In the genomic region with DNA sequence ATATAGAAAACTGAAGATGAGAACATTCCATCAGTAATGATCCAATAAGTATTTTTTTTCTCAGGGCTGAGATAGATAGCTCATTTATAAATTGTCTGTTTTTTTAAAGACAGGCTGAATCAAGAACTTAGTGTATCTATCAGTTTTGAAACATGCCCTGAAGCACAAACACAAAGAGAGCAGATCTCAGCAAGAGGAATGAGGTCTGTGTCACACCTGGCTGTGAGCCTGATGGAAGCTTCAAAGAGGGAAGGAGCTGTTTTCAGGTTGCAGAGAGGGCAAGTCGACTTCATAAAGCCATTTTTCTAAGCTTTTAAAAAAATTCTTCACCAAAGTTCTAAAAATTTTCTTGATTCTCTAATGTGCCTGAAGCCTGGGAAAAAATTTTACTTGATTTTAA, we compare ENCODE assay signal across 24 cellular contexts.
DNase-seq lines count a peak whose midpoint lies in the region; ATAC-seq and TF ChIP-seq lines count a peak whose summit lies in the region.
"Had no signal": no experiment of that assay in that cellular context is flagged by ENCODE, and none has a peak within 500 bp of the region (broad histone marks: within the 10 kb centered on the region; RNA-seq: fewer than 3 reads in every experiment).

No MANE protein-coding gene starts in this region.

- no peak overlapping the region for H4K5ac ChIP-seq in mesendoderm (ENCODE audit: low read length)

- no CpG with 5 or more reads among the region's 1 CpG for WGBS in mesendoderm (ENCODE audit: extremely low coverage, insufficient coverage, low lambda C conversion rate)

- H3K56ac ChIP-seq in mesendoderm (ENCODE audit: low read length), result no peak overlapping the region

- H3K27ac ChIP-seq in mesendoderm (ENCODE audit: low read depth, low read length) (no peak overlapping the region), WERI-Rb-1 (no peak overlapping the region)
- H3K27ac ChIP-seq: PC-9, right atrium auricular region, tibial artery had no signal

- DNase-seq in Daoy (ENCODE audit: low read depth) (peak; percentile 5), NCI-H226 (peak; percentile 70), cerebellar cortex (ENCODE audit: low spot score) (peak; percentile 11), mesendoderm (peak; percentile 25), NCI-H82 (lab: John Stamatoyannopoulos, UW) (no peak), Right ventricle myocardium superior (no peak), WERI-Rb-1 (no peak)
- DNase-seq: activated CD4-positive, alpha-beta T cell treated with anti-CD3 and anti-CD28 coated beads, Interleukin-2, amount 10 ng/mL, durations not matched to agents 7 days and 5 days; activated CD8-positive, alpha-beta memory T cell treated with anti-CD3 and anti-CD28 coated beads, Interleukin-2, amount 50 U/mL, for 4 hours; activated effector memory CD4-positive, alpha-beta T cell treated with Interleukin-2 at 50 U/mL for 16 hours; CD8-positive, alpha-beta memory T cell; cerebellar nuclear complex; DND-41; mucosa of descending colon; NCI-H2029 treated with DMSO at 0.1 percent for 48 hours; NCI-H69; stimulated activated CD4-positive, alpha-beta T cell treated with anti-CD3 and anti-CD28 coated beads, Interleukin-15, amount 100 ng/mL, for 24 hours; tibial artery had no signal

- no peak overlapping the region for H4K8ac ChIP-seq in mesendoderm (ENCODE audit: low read depth, low read length)

- H2BK120ac ChIP-seq in mesendoderm (ENCODE audit: low read depth, low read length), result no peak overlapping the region

- H3K79me2 ChIP-seq in mesendoderm (ENCODE audit: control insufficient read depth, insufficient read depth, low read length), result no peaks in the 10 kb centered on the region

- H3K4me3 ChIP-seq in mesendoderm (ENCODE audit: low read length) (no peak overlapping the region), WERI-Rb-1 (ENCODE audit: low read depth, low read length) (no peak overlapping the region)
- H3K4me3 ChIP-seq: mucosa of descending colon, PC-9, right atrium auricular region, tibial artery had no signal

- H3K36me3 ChIP-seq in mesendoderm (ENCODE audit: control insufficient read depth, insufficient read depth, low read length) (no peaks in the 10 kb centered on the region), WERI-Rb-1 (no peaks in the 10 kb centered on the region)
- H3K36me3 ChIP-seq: right atrium auricular region, tibial artery had no signal

- TF ChIP-seq CTCF in WERI-Rb-1 (IDR thresholded peaks at IDR 0.05; ENCODE audit: low read depth, low read length), result no peak

- H2AK5ac ChIP-seq in mesendoderm (ENCODE audit: low read length), result no peak overlapping the region

- H3K4me2 ChIP-seq in mesendoderm (ENCODE audit: low read length), result no peak overlapping the region
- H3K4me2 ChIP-seq: PC-9 had no signal

- no peak overlapping the region for H3K18ac ChIP-seq in mesendoderm (ENCODE audit: low read length)

- H3K23ac ChIP-seq in mesendoderm (ENCODE audit: low read length), result no peak overlapping the region

- H3K9ac ChIP-seq in mesendoderm (ENCODE audit: low read length), result no peak overlapping the region

- H3K4me1 ChIP-seq in mesendoderm (ENCODE audit: control insufficient read depth, low read depth, low read length), result no peaks in the 10 kb centered on the region
- H3K4me1 ChIP-seq: right atrium auricular region had no signal

- no peak overlapping the region for H2BK5ac ChIP-seq in mesendoderm (ENCODE audit: low read length)

- ATAC-seq in HG03354 (IDR thresholded peaks at IDR 0.05; ENCODE audit: poor library complexity, severe bottlenecking, unreplicated experiment) (no peak), Right ventricle myocardium superior (ENCODE audit: poor library complexity) (no peak)
- ATAC-seq: HCT116; left lobe of liver; mucosa of descending colon; stimulated activated effector memory CD8-positive, alpha-beta T cell treated with anti-CD3 and anti-CD28 coated beads, Interleukin-12 subunit alpha, Interleukin-12 subunit beta, amount 100 ng/mL, for 72 hours had no signal

- intact Hi-C loops in Right ventricle myocardium superior (cut with DNase I), result no loop called here

- H3K27me3 ChIP-seq in mesendoderm (ENCODE audit: insufficient read depth, low read length, poor library complexity), result no peaks in the 10 kb centered on the region
- H3K27me3 ChIP-seq in WERI-Rb-1 (ENCODE audit: insufficient read depth, low read depth, severe bottlenecking), result no peaks in the 10 kb centered on the region
- H3K27me3 ChIP-seq: right atrium auricular region, tibial artery had no signal

- H2BK15ac ChIP-seq in mesendoderm (replicated peaks; ENCODE audit: low read depth), result no peak overlapping the region

- no peaks in the 10 kb centered on the region for H3K79me1 ChIP-seq in mesendoderm (ENCODE audit: low read length)

- peaks cover 5% of the 10 kb centered on the region for H3K9me3 ChIP-seq in WERI-Rb-1 (ENCODE audit: severe bottlenecking)
- H3K9me3 ChIP-seq: mucosa of descending colon had no signal

- H3K4ac ChIP-seq in mesendoderm (ENCODE audit: low read depth, low read length), result no peak overlapping the region

Comparison
In these comparisons a context has a peak if more than half of its experiments do, and no peak if none do; other contexts are left out.
1. DNase-seq: peak in Daoy (single experiment), NCI-H226 (single experiment), cerebellar cortex (single experiment) and mesendoderm (single experiment); none in NCI-H82 (single experiment), Right ventricle myocardium superior (single experiment) and WERI-Rb-1 (single experiment).